In the genomic region with DNA sequence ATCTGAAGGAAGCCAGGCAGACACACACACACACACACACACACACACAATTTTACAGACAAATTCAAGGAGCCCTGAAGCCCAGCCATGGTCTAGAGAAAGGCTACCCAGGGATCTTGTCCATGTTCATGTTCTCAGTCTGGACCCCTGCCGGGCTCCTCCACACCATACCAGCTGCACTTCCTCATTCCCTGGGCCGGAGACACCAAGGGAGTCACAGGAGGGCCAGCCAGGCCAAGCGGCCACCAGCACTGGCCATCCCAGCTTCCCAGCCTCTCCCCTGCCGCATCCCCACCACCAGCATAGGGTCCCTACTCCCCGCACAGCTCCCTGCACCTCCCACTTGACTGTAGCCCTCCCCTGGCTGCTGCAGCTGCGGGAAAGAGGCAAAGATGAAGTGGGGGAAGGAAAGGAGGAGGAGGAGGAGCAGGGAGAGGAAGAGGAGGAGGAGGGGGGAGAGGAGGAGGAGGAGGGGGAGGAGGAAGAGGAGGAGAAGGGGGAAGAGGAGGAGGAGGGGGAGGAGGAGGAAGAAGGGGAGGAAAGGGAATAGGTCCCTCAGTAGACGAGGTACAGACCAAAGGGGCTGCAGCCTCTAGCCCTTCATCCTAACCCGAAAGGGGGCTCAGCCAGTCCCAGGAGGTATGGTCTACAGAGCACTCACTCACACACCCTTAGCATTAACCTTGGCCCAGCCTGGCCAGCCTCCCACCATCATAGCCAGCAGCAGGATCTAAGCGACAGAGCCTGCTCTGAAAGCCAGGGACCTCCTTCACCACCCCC, we compare ENCODE assay signal across 21 cellular contexts.
DNase-seq lines count a peak whose midpoint lies in the region; TF ChIP-seq lines count a peak whose summit lies in the region.
"Had no signal": no experiment of that assay in that cellular context is flagged by ENCODE, and none has a peak within 500 bp of the region (broad histone marks: within the 10 kb centered on the region; RNA-seq: fewer than 3 reads in every experiment).

No MANE protein-coding gene starts in this region.

- no peak for DNase-seq in activated naive CD4-positive, alpha-beta T cell treated with Interleukin-2 at 50 U/mL for 16 hours
- DNase-seq in OCI-M1 (lab: John Stamatoyannopoulos, UW): peak; percentile 34
- peak; percentile 53 for DNase-seq in endodermal cell
- DNase-seq in posterior vena cava (ENCODE audit: low spot score): peak; percentile 70
- DNase-seq in DMS114 treated with DMSO at 0.1 percent for 48 hours (lab: John Stamatoyannopoulos, UW; ENCODE audit: unreplicated experiment): no peak
- DNase-seq in NCI-H2227 treated with DMSO at 0.1 percent for 48 hours (lab: John Stamatoyannopoulos, UW): no peak
- no peak for DNase-seq in ascending aorta (ENCODE audit: low spot score in 2 of 2)
- DNase-seq: 8988T; activated CD4-positive, alpha-beta T cell treated with anti-CD3 and anti-CD28 coated beads for 36 hours; activated T-cell treated with anti-CD3 and anti-CD28 coated beads, Interleukin-2, amount 50 U/mL, for 48 hours; left cardiac atrium; NCI-H1105 treated with DMSO at 0.1 percent for 48 hours; SK-N-SH; stimulated activated CD4-positive, alpha-beta T cell treated with anti-CD3 and anti-CD28 coated beads, Interleukin-12 subunit alpha, Interleukin-12 subunit beta, amount 100 ng/mL, for 4 hours; T1000 had no signal

- no peaks in the 10 kb centered on the region for H3K36me3 Mint-ChIP-seq in activated naive CD4-positive, alpha-beta T cell treated with anti-CD3 and anti-CD28 coated beads, Interleukin-2, amount 50 U/mL, for 24 hours
- H3K36me3 Mint-ChIP-seq in endodermal cell (ENCODE audit: low read depth): no peaks in the 10 kb centered on the region
- H3K36me3 Mint-ChIP-seq: activated naive CD4-positive, alpha-beta T cell treated with anti-CD3 and anti-CD28 coated beads, Interleukin-2, amount 50 U/mL, for 72 hours had no signal

- H3K27me3 ChIP-seq in endodermal cell (ENCODE audit: control insufficient read depth, insufficient read depth, low read length, poor library complexity, severe bottlenecking) (no peaks in the 10 kb centered on the region), ascending aorta (no peaks in the 10 kb centered on the region)
- H3K27me3 ChIP-seq: vagina had no signal

- no peaks in the 10 kb centered on the region for H3K9me3 Mint-ChIP-seq in activated naive CD4-positive, alpha-beta T cell treated with anti-CD3 and anti-CD28 coated beads, Interleukin-2, amount 50 U/mL, for 24 hours
- H3K9me3 Mint-ChIP-seq in endodermal cell: no peaks in the 10 kb centered on the region
- H3K9me3 Mint-ChIP-seq: activated naive CD4-positive, alpha-beta T cell treated with anti-CD3 and anti-CD28 coated beads, Interleukin-2, amount 50 U/mL, for 72 hours had no signal

- H3K4me1 ChIP-seq in endodermal cell (ENCODE audit: control insufficient read depth, insufficient read depth, low read length) (no peaks in the 10 kb centered on the region), ascending aorta (no peaks in the 10 kb centered on the region)
- H3K4me1 ChIP-seq: vagina had no signal

- no peaks in the 10 kb centered on the region for H3K9me3 ChIP-seq in endodermal cell (ENCODE audit: control insufficient read depth, low read length)
- no peaks in the 10 kb centered on the region for H3K9me3 ChIP-seq in ascending aorta
- H3K9me3 ChIP-seq: neutrophil, SK-N-SH, vagina had no signal

- peaks cover 1% of the 10 kb centered on the region for H3K27me3 Mint-ChIP-seq in activated naive CD4-positive, alpha-beta T cell treated with anti-CD3 and anti-CD28 coated beads, Interleukin-2, amount 50 U/mL, for 24 hours
- H3K27me3 Mint-ChIP-seq in endodermal cell (ENCODE audit: insufficient read depth): no peaks in the 10 kb centered on the region

- no peaks in the 10 kb centered on the region for H3K36me3 ChIP-seq in endodermal cell (ENCODE audit: control insufficient read depth, insufficient read depth, low read length)
- no peaks in the 10 kb centered on the region for H3K36me3 ChIP-seq in ascending aorta
- H3K36me3 ChIP-seq: neutrophil, vagina had no signal

- WGBS in endodermal cell (ENCODE audit: insufficient coverage in 1 of 2, insufficient read length in 1 of 2), 2 experiments: 83 to 100% methylated on average over 1 to 9 of the region's 9 CpGs

- H3K4me3 ChIP-seq in endodermal cell (ENCODE audit: low read length): no peak overlapping the region
- no peak overlapping the region for H3K4me3 ChIP-seq in ascending aorta
- H3K4me3 ChIP-seq: vagina had no signal

- no peak overlapping the region for H3K4me3 Mint-ChIP-seq in activated naive CD4-positive, alpha-beta T cell treated with anti-CD3 and anti-CD28 coated beads, Interleukin-2, amount 50 U/mL, for 24 hours
- H3K4me3 Mint-ChIP-seq in endodermal cell: no peak overlapping the region
- H3K4me3 Mint-ChIP-seq: activated CD4-positive, alpha-beta T cell treated with anti-CD3 and anti-CD28 coated beads for 36 hours; B cell had no signal

- H3K9ac ChIP-seq in endodermal cell (ENCODE audit: extremely low read depth, low read length, poor library complexity, severe bottlenecking): no peak overlapping the region
- H3K9ac ChIP-seq: KMS-11, SK-N-SH had no signal

- TF ChIP-seq CTCF in endodermal cell (conservative IDR thresholded peaks at IDR 0.05) (no peak), ascending aorta (IDR thresholded peaks at IDR 0.05) (no peak)

- peak overlapping the region; percentile 32 for H3K27ac Mint-ChIP-seq in activated naive CD4-positive, alpha-beta T cell treated with anti-CD3 and anti-CD28 coated beads, Interleukin-2, amount 50 U/mL, for 24 hours
- H3K27ac Mint-ChIP-seq in endodermal cell: no peak overlapping the region
- H3K27ac Mint-ChIP-seq: activated CD4-positive, alpha-beta T cell treated with anti-CD3 and anti-CD28 coated beads for 36 hours; B cell had no signal

- peaks cover 7% of the 10 kb centered on the region for H3K4me1 Mint-ChIP-seq in activated naive CD4-positive, alpha-beta T cell treated with anti-CD3 and anti-CD28 coated beads, Interleukin-2, amount 50 U/mL, for 24 hours
- peaks cover 10% of the 10 kb centered on the region for H3K4me1 Mint-ChIP-seq in endodermal cell
- H3K4me1 Mint-ChIP-seq: activated CD4-positive, alpha-beta T cell treated with anti-CD3 and anti-CD28 coated beads for 36 hours had no signal

- H3K27ac ChIP-seq in endodermal cell (ENCODE audit: low read depth, low read length): no peak overlapping the region
- no peak overlapping the region for H3K27ac ChIP-seq in ascending aorta
- H3K27ac ChIP-seq: KMS-11, neutrophil, vagina had no signal

- intact Hi-C loops in posterior vena cava (cut with DNase I): no loop called here
- intact Hi-C loops in ascending aorta (cut with DNase I): no loop called here

Comparison
In these comparisons a context has a peak if more than half of its experiments do, and no peak if none do; other contexts are left out.
1. DNase-seq: peak in OCI-M1 (single experiment), endodermal cell (single experiment) and posterior vena cava (single experiment); none in activated naive CD4-positive, alpha-beta T cell treated with Interleukin-2 at 50 U/mL for 16 hours (single experiment), DMS114 treated with DMSO at 0.1 percent for 48 hours (single experiment), NCI-H2227 treated with DMSO at 0.1 percent for 48 hours (single experiment) and ascending aorta (0 of 2).